Comparison of ENCODE assay signal across 2 cellular contexts in the genomic region with DNA sequence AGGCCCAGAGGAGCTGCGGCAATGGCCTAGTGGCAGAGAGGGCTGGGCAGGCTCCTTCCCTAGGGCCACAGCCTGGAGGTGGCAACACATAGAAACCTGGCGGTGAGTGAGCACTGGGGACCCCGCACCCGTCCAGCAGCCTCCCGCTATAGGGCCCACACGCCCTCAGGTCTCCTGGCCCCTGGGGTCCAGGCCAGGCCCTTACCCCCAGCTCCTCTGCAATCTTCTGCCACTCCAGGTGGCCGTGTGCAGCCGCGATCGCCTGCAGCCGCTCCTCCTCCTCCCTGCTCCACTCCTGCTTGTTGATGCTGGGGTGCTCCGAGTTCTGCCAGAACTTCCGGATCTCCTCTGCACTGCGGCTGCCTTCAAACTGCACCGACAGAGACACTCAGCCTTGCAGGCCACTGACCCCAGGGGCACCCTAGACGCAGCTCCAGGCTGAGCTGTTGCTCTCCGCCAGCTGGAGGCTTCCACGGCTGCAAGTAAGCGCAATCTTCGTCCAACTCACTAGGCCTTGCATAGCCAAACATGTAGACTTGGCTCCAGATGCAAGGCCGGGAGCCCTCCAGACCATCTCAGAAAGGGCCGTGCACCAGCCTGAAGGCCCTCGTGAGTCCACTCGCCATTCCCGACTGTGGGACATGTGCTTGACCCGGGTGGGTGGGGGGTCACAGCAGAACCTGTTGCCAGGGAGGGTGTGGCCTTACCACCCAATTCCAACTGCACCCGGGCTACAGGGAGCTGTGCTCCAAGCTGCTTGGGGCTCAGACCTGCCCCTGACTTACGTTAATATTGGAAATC.
TF ChIP-seq lines count a peak whose summit lies in the region.

No MANE protein-coding gene starts in this region.

TF ChIP-seq in IMR-90, 13 proteins besides CTCF, POLR2A, EP300 and RAD21:
- no peak for TF ChIP-seq CHD1 (IDR thresholded peaks at IDR 0.05; ENCODE audit: low read depth, low read length)
- TF ChIP-seq SMC3 (IDR thresholded peaks at IDR 0.05; ENCODE audit: low read depth, low read length): no peak
- TF ChIP-seq NFE2L2 (IDR thresholded peaks at IDR 0.05; ENCODE audit: low read depth, low read length): no peak
- TF ChIP-seq FOS (IDR thresholded peaks at IDR 0.05; ENCODE audit: low read depth, low read length): no peak
- TF ChIP-seq BHLHE40 (IDR thresholded peaks at IDR 0.05; ENCODE audit: low read depth, low read length): no peak
- no peak for TF ChIP-seq RFX5 (IDR thresholded peaks at IDR 0.05; ENCODE audit: low read depth, low read length)
- TF ChIP-seq CEBPB (IDR thresholded peaks at IDR 0.05; ENCODE audit: low read depth, low read length): no peak
- no peak for TF ChIP-seq USF2 (IDR thresholded peaks at IDR 0.05; ENCODE audit: low read depth, low read length)
- no peak for TF ChIP-seq MAFK (IDR thresholded peaks at IDR 0.05; ENCODE audit: low read depth, low read length)
- TF ChIP-seq RCOR1 (IDR thresholded peaks at IDR 0.05; ENCODE audit: insufficient replicate concordance, low read length): no peak

TF ChIP-seq in GM12878, 131 proteins besides CTCF, POLR2A, EP300 and RAD21:
- TF ChIP-seq ZBED1 (IDR thresholded peaks at IDR 0.05; ENCODE audit: borderline replicate concordance) (no peak), STAT3 (IDR thresholded peaks at IDR 0.05; ENCODE audit: low read depth, low read length) (no peak), IKZF2 (IDR thresholded peaks at IDR 0.05) (no peak), MTA3 (IDR thresholded peaks at IDR 0.05; ENCODE audit: borderline replicate concordance, low read length) (no peak), TAF1 (IDR thresholded peaks at IDR 0.05; ENCODE audit: borderline replicate concordance, low read depth, low read length) (no peak), STAT1 (conservative IDR thresholded peaks at IDR 0.05) (no peak), NR2C1 (IDR thresholded peaks at IDR 0.05) (no peak), USF1 (IDR thresholded peaks at IDR 0.05; ENCODE audit: borderline replicate concordance, extremely low read length, insufficient read depth, low read depth, low read length) (no peak), IRF5 (IDR thresholded peaks at IDR 0.05; ENCODE audit: borderline replicate concordance) (no peak), YY1 (IDR thresholded peaks at IDR 0.05; ENCODE audit: low read depth, low read length) (no peak), EED (IDR thresholded peaks at IDR 0.05; ENCODE audit: low read depth) (no peak), CREM (IDR thresholded peaks at IDR 0.05; ENCODE audit: low read depth) (no peak)
